8 cellular contexts compared by ENCODE assay signal in the genomic region with DNA sequence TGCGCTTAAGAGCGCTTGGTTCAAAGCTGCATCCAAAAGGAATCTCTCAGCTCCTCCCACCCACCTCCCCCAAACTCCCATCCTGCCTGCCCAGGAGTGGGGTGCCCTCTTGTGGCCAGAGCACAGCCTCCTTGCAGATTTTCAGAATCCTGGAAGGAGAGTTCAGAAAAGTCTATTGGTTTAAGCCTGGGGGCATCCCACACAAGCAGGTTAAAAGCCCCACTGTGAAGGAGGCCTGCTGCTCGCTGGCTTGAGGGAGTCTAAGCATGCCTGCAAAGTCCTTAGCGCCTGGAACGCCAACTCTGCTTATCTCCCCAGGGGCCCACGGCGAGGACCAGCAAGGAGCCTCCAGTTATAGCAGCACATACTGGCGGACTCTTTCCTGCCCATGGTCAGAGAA.
DNase-seq lines count a peak whose midpoint lies in the region; ATAC-seq and TF ChIP-seq lines count a peak whose summit lies in the region.

No MANE protein-coding gene starts in this region.

- no peaks in the 10 kb centered on the region for H3K36me3 ChIP-seq in brain microvascular endothelial cell (replicated peaks)
- H3K36me3 ChIP-seq in prostate gland, result no peaks in the 10 kb centered on the region
- no peaks in the 10 kb centered on the region for H3K36me3 ChIP-seq in gastroesophageal sphincter

- no peak for TF ChIP-seq EP300 in gastroesophageal sphincter (IDR thresholded peaks at IDR 0.05)

- no peak for ATAC-seq in gastroesophageal sphincter
- ATAC-seq in HG02571 (IDR thresholded peaks at IDR 0.05; ENCODE audit: unreplicated experiment), result no peak
- ATAC-seq in omental fat pad (ENCODE audit: low FRiP score), result no peak

- 33% methylated on average over 8 of the region's 8 CpGs for WGBS in prostate gland
- 31% methylated on average over 8 of the region's 8 CpGs; no CpG with 5 or more reads in 1 of the 2 donors for WGBS in gastroesophageal sphincter (ENCODE audit: low coverage in 1 of 2), 2 donors

- no peak overlapping the region for H3K27ac ChIP-seq in brain microvascular endothelial cell
- H3K27ac ChIP-seq in prostate gland, result no peak overlapping the region
- no peak overlapping the region for H3K27ac ChIP-seq in gastroesophageal sphincter

- TF ChIP-seq CTCF in brain microvascular endothelial cell (IDR thresholded peaks at IDR 0.05; ENCODE audit: low read depth, low read length, missing control alignments), result peak; percentile 70
- peak in 3 of 4 experiments; percentile 24 to 51 (median 36) for TF ChIP-seq CTCF in prostate gland (IDR thresholded peaks at IDR 0.05)
- TF ChIP-seq CTCF in gastroesophageal sphincter (IDR thresholded peaks at IDR 0.05), result peak in 1 of 4 experiments; percentile 17
- no peak for TF ChIP-seq CTCF in omental fat pad (IDR thresholded peaks at IDR 0.05)

- H3K4me1 ChIP-seq in prostate gland (replicated peaks), result no peaks in the 10 kb centered on the region
- H3K4me1 ChIP-seq in gastroesophageal sphincter, result no peaks in the 10 kb centered on the region

- intact Hi-C loops in prostate gland (cut with DNase I), result no loop called here

- H3K4me3 ChIP-seq in brain microvascular endothelial cell (ENCODE audit: low read depth, low read length) (no peak overlapping the region), prostate gland (no peak overlapping the region), gastroesophageal sphincter (no peak overlapping the region)

- in situ Hi-C loops in brain microvascular endothelial cell (cut with HindIII; ENCODE audit: low pct_ligation_motif_present, low sequenced_read_pairs), result no loop called here

- H3K9me3 ChIP-seq in prostate gland (no peaks in the 10 kb centered on the region), gastroesophageal sphincter (no peaks in the 10 kb centered on the region)

- DNase-seq in SIG-M5 treated with dmso at 0.1 percent for 504 hours (lab: John Stamatoyannopoulos, UW; ENCODE audit: unreplicated experiment), result peak; percentile 28
- DNase-seq in SIG-M5 (lab: John Stamatoyannopoulos, UW), result no peak
- peak; percentile 33 for DNase-seq in NAMALWA (ENCODE audit: low spot score)
- no peak for DNase-seq in brain microvascular endothelial cell
- DNase-seq in prostate gland (ENCODE audit: low spot score), result peak; percentile 27
- no peak for DNase-seq in omental fat pad (ENCODE audit: low spot score)

- TF ChIP-seq POLR2A in prostate gland (IDR thresholded peaks at IDR 0.05) (no peak), gastroesophageal sphincter (IDR thresholded peaks at IDR 0.05) (no peak)

- H3K27me3 ChIP-seq in brain microvascular endothelial cell (replicated peaks) (no peaks in the 10 kb centered on the region), prostate gland (replicated peaks; ENCODE audit: insufficient read depth) (peaks cover 4% of the 10 kb centered on the region), gastroesophageal sphincter (peaks cover 46% of the 10 kb centered on the region)

Comparison
In these comparisons a context has a peak if more than half of its experiments do, and no peak if none do; other contexts are left out.
1. DNase-seq: peak in SIG-M5 treated with dmso at 0.1 percent for 504 hours (single experiment), NAMALWA (single experiment) and prostate gland (single experiment); none in SIG-M5 (single experiment), brain microvascular endothelial cell (single experiment) and omental fat pad (single experiment).
2. CTCF ChIP-seq: peak in brain microvascular endothelial cell (single experiment) and prostate gland (3 of 4); none in omental fat pad (0 of 3).